1 cellular context compared by ENCODE assay signal in genomic region chr18:5196253-5197031, GRCh38.
TF ChIP-seq lines count a peak whose summit lies in the region.

No MANE protein-coding gene starts in this region.

TF ChIP-seq in H1, 55 proteins besides CTCF, POLR2A, EP300 and RAD21 (continued from another document):
- TF ChIP-seq KDM4A (IDR thresholded peaks at IDR 0.05; ENCODE audit: low read depth, low read length, severe bottlenecking) (peak; percentile 52), RNF2 (IDR thresholded peaks at IDR 0.05; ENCODE audit: borderline replicate concordance, low read depth, low read length, missing control alignments, poor library complexity, severe bottlenecking) (no peak), SP2 (IDR thresholded peaks at IDR 0.05; ENCODE audit: low read length) (no peak), TAF7 (optimal IDR thresholded peaks at IDR 0.05; ENCODE audit: borderline replicate concordance, low read depth, low read length) (no peak), YY1 (IDR thresholded peaks at IDR 0.05; ENCODE audit: low read depth, low read length) (no peak), SIRT6 (IDR thresholded peaks at IDR 0.05; ENCODE audit: low read length) (no peak), BACH1 (IDR thresholded peaks at IDR 0.05; ENCODE audit: low read length) (no peak), ATF3 (IDR thresholded peaks at IDR 0.05; ENCODE audit: insufficient read depth, low read depth, low read length) (no peak), CBX5 (IDR thresholded peaks at IDR 0.05; ENCODE audit: low read depth, low read length) (no peak), BRCA1 (IDR thresholded peaks at IDR 0.05; ENCODE audit: low read depth, low read length) (no peak), CBX8 (IDR thresholded peaks at IDR 0.05; ENCODE audit: borderline replicate concordance, low read depth, low read length) (no peak), ASH2L (IDR thresholded peaks at IDR 0.05; ENCODE audit: low read length) (peak; percentile 70), PHF8 (conservative IDR thresholded peaks at IDR 0.05; ENCODE audit: low read depth, low read length) (no peak), GABPA (IDR thresholded peaks at IDR 0.05; ENCODE audit: borderline replicate concordance, insufficient read depth, low read length) (no peak)
